ENCODE assay signal across 30 cellular contexts in genomic region chr16:21949713-21950260, GRCh38. TPM values are rescaled to one million over a fixed set of nuclear protein-coding genes. Genes with fewer than 3 reads are reported as not detected.
DNase-seq lines count a peak whose midpoint lies in the region; ATAC-seq, FAIRE-seq and TF ChIP-seq lines count a peak whose summit lies in the region.
"Had no signal": no experiment of that assay in that cellular context is flagged by ENCODE, and none has a peak within 500 bp of the region (broad histone marks: within the 10 kb centered on the region; RNA-seq: fewer than 3 reads in every experiment).

No MANE protein-coding gene starts in this region.

- H3F3A ChIP-seq in Loucy (ENCODE audit: low read depth) = no peaks in the 10 kb centered on the region

- peak overlapping the region; percentile 58 for H3K27ac Mint-ChIP-seq in activated CD4-positive, alpha-beta T cell treated with anti-CD3 and anti-CD28 coated beads for 36 hours

- H3K4me1 ChIP-seq in ACC112 (ENCODE audit: control insufficient read depth, insufficient read depth, low read length, unreplicated experiment) = peaks cover 19% of the 10 kb centered on the region
- H3K4me1 ChIP-seq in Loucy (ENCODE audit: insufficient read depth, low read length, poor library complexity, severe bottlenecking) = peaks cover 22% of the 10 kb centered on the region

- H2AFZ ChIP-seq in ACC112 (ENCODE audit: low read length, unreplicated experiment) (no peak overlapping the region), Loucy (ENCODE audit: low read length) (no peak overlapping the region)

- no peak for FAIRE-seq in HTR-8/SVneo (lab: Jason Lieb, UNC)
- FAIRE-seq: endometrium, keratinocyte, pancreas had no signal

- no peaks in the 10 kb centered on the region for H3K9me3 Mint-ChIP-seq in activated CD4-positive, alpha-beta T cell treated with anti-CD3 and anti-CD28 coated beads for 36 hours (ENCODE audit: low read depth)
- H3K9me3 Mint-ChIP-seq: stimulated activated naive B cell treated with anti-CD40 and anti-IgM and Interleukin-4, amounts not matched to agents 10 μg/mL and 1 μg/mL and 100 μg/mL, for 72 hours had no signal

- TF ChIP-seq CTCF in Loucy (conservative IDR thresholded peaks at IDR 0.05; ENCODE audit: low read length) = no peak

- H3K27me3 Mint-ChIP-seq in activated CD4-positive, alpha-beta T cell treated with anti-CD3 and anti-CD28 coated beads for 36 hours = no peaks in the 10 kb centered on the region
- H3K27me3 Mint-ChIP-seq: stimulated activated naive B cell treated with anti-CD40 and anti-IgM and Interleukin-4, amounts not matched to agents 10 μg/mL and 1 μg/mL and 100 μg/mL, for 72 hours had no signal

- DNase-seq in activated CD4-positive, alpha-beta T cell treated with anti-CD3 and anti-CD28 coated beads for 36 hours = no peak
- no peak for DNase-seq in activated CD4-positive, alpha-beta T cell treated with anti-CD3 and anti-CD28 coated beads, Interleukin-2, amount 50 U/mL, for 1 hour
- DNase-seq in lung microvascular endothelial cell (ENCODE audit: low read depth in 2 of 2) (peak; percentile 25 to 70), HTR-8/SVneo (ENCODE audit: insufficient read length, low spot score) (no peak), kidney glomerular epithelial cell (lab: John Stamatoyannopoulos, UW) (no peak)
- DNase-seq in activated CD4-positive, alpha-beta T cell treated with anti-CD3 and anti-CD28 coated beads for 4 hours = no peak
- DNase-seq: activated CD8-positive, alpha-beta memory T cell treated with anti-CD3 and anti-CD28 coated beads, Interleukin-2, amount 50 U/mL, for 4 hours; caudate nucleus; foreskin fibroblast; NCI-H1092; NCI-H1694 treated with DMSO at 0.1 percent for 48 hours; pancreas; stimulated activated naive B cell treated with anti-CD40 and anti-IgM and Interleukin-4, amounts not matched to agents 10 μg/mL and 1 μg/mL and 100 μg/mL, for 72 hours; WERI-Rb-1 had no signal

- no peak overlapping the region for H3K4me3 Mint-ChIP-seq in activated CD4-positive, alpha-beta T cell treated with anti-CD3 and anti-CD28 coated beads for 36 hours
- H3K4me3 Mint-ChIP-seq: stimulated activated naive B cell treated with anti-CD40 and anti-IgM and Interleukin-4, amounts not matched to agents 10 μg/mL and 1 μg/mL and 100 μg/mL, for 72 hours had no signal

- ATAC-seq in activated CD4-positive, alpha-beta T cell treated with anti-CD3 and anti-CD28 coated beads for 36 hours = no peak
- ATAC-seq: pancreas; stimulated activated naive B cell treated with anti-CD40 and anti-IgM and Interleukin-4, amounts not matched to agents 10 μg/mL and 1 μg/mL and 100 μg/mL, for 72 hours had no signal

- H3K27me3 ChIP-seq in ACC112 (ENCODE audit: insufficient read depth, low read length) = no peaks in the 10 kb centered on the region
- peaks cover 4% of the 10 kb centered on the region for H3K27me3 ChIP-seq in Loucy (ENCODE audit: insufficient read depth, low read length, poor library complexity, severe bottlenecking)
- H3K27me3 ChIP-seq: esophagus muscularis mucosa, pancreas, SJSA1 had no signal

- CTCF ChIA-PET in activated CD4-positive, alpha-beta T cell treated with anti-CD3 and anti-CD28 coated beads for 36 hours (lab: Charles Lee) = interaction anchor here (0.6 kb wide), 1 partner anchor 32 kb away, joined by 4 read pairs; no protein-coding TSS in a partner anchor

- H3K9ac ChIP-seq in Loucy (ENCODE audit: low read depth, low read length, poor library complexity, severe bottlenecking) = no peak overlapping the region

- peaks cover 30% of the 10 kb centered on the region for H4K20me1 ChIP-seq in Loucy (ENCODE audit: insufficient read depth, low read length, poor library complexity, severe bottlenecking)

- H3K9me3 ChIP-seq in Loucy (ENCODE audit: insufficient read depth, low read depth, low read length) = no peaks in the 10 kb centered on the region
- H3K9me3 ChIP-seq: esophagus muscularis mucosa, HAP-1, pancreas, SJSA1 had no signal

- H3K9me2 ChIP-seq in Loucy (replicated peaks; ENCODE audit: low read depth, low read length) = no peaks in the 10 kb centered on the region

- peak overlapping the region; percentile 98 for H3K4me2 ChIP-seq in Loucy (ENCODE audit: low read depth, low read length, poor library complexity, severe bottlenecking)

- H3K36me3 Mint-ChIP-seq in activated CD4-positive, alpha-beta T cell treated with anti-CD3 and anti-CD28 coated beads for 36 hours (ENCODE audit: low read depth) = peaks cover 10% of the 10 kb centered on the region

- intact Hi-C loops in activated CD4-positive, alpha-beta T cell treated with anti-CD3 and anti-CD28 coated beads for 36 hours (cut with DNase I, micrococcal nuclease) = loop anchor here (5.0 kb wide), 3 partner anchors 127 to 1648 kb away; partner anchors contain the start of gene NDUFAB1 (in 1 of the 2)

- POLR2A ChIA-PET in activated CD4-positive, alpha-beta T cell treated with anti-CD3 and anti-CD28 coated beads for 36 hours (lab: Charles Lee) = no interaction called here

- no peak overlapping the region for H3K27ac ChIP-seq in ACC112 (ENCODE audit: low read depth, low read length)
- H3K27ac ChIP-seq: 22Rv1, esophagus muscularis mucosa, pancreas, RWPE1, SJSA1, WERI-Rb-1 had no signal

- H3K79me2 ChIP-seq in ACC112 (ENCODE audit: control insufficient read depth, insufficient read depth, low read length, unreplicated experiment) (peaks cover 37% of the 10 kb centered on the region), Loucy (ENCODE audit: insufficient read depth, low read length) (peaks cover 40% of the 10 kb centered on the region)

- H3K4me3 ChIP-seq in ACC112 (ENCODE audit: low read depth, low read length) (peak overlapping the region; percentile 27; the same call in 1 of the 2 replicates), Loucy (ENCODE audit: low read length, poor library complexity, severe bottlenecking) (no peak overlapping the region)
- H3K4me3 ChIP-seq: esophagus muscularis mucosa, HAP-1, pancreas, SJSA1 had no signal

- peaks cover 52% of the 10 kb centered on the region for H3K4me1 Mint-ChIP-seq in activated CD4-positive, alpha-beta T cell treated with anti-CD3 and anti-CD28 coated beads for 36 hours

- H3K36me3 ChIP-seq in ACC112 (ENCODE audit: insufficient read depth, low read length) (no peaks in the 10 kb centered on the region), Loucy (ENCODE audit: insufficient read depth, low read length) (no peaks in the 10 kb centered on the region)
- H3K36me3 ChIP-seq: esophagus muscularis mucosa, HAP-1, pancreas, WERI-Rb-1 had no signal

RNA-seq across cellular contexts. Expression of gene UQCRC2, which starts 3.4 kb away (rescaled TPM):
- 100 to 1,000 TPM; 321 to 367 TPM for total RNA-seq in activated CD4-positive, alpha-beta T cell treated with anti-CD3 and anti-CD28 coated beads for 36 hours
- 238 and 239 TPM in 2 replicates for total RNA-seq in lung microvascular endothelial cell

RNA-seq across cellular contexts. Expression of gene PDZD9, which starts 51.1 kb away (rescaled TPM):
- total RNA-seq in activated CD4-positive, alpha-beta T cell treated with anti-CD3 and anti-CD28 coated beads for 36 hours = not detected
- total RNA-seq in lung microvascular endothelial cell = not detected in 2 replicates
- total RNA-seq: Daoy, esophagus muscularis mucosa, liver, NCI-H460, pancreas, renal cortical epithelial cell, SJSA1, skeletal muscle tissue, temporal lobe, ureter had no signal

RNA-seq across cellular contexts. Expression of gene MOSMO, which starts 58.1 kb away (rescaled TPM):
- total RNA-seq in activated CD4-positive, alpha-beta T cell treated with anti-CD3 and anti-CD28 coated beads for 36 hours = 1 to 10 TPM; 7.7 to 8.0 TPM
- total RNA-seq in lung microvascular endothelial cell = 8.3 and 10.9 TPM in 2 replicates

Comparison
In these comparisons a context has a peak if more than half of its experiments do, and no peak if none do; other contexts are left out.
1. DNase-seq: peak in lung microvascular endothelial cell (2 of 2); none in activated CD4-positive, alpha-beta T cell treated with anti-CD3 and anti-CD28 coated beads for 36 hours (single experiment), activated CD4-positive, alpha-beta T cell treated with anti-CD3 and anti-CD28 coated beads, Interleukin-2, amount 50 U/mL, for 1 hour (single experiment), HTR-8/SVneo (single experiment), kidney glomerular epithelial cell (single experiment) and activated CD4-positive, alpha-beta T cell treated with anti-CD3 and anti-CD28 coated beads for 4 hours (0 of 2).